16 cellular contexts compared by ENCODE assay signal in the genomic region with DNA sequence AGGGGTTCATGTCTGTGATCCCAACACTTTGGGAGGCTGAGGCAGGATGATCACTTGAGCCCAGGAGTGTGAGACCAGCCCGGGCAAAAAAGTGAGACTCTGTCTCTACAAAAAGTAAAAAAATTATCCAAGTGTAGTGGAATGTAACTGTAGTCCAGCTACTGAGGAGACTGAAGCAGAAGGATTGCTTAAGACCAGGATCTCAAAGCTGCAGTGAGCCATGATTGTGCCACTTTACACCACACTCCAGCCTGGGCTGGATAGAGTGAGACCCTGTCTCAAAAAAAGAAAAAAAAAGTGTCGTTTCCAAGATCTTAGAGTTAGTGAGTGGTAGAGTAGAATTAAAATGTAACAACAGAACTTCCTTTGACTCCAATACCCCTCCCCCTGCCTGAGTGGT.
DNase-seq lines count a peak whose midpoint lies in the region; ATAC-seq, FAIRE-seq and TF ChIP-seq lines count a peak whose summit lies in the region.
"Had no signal": no experiment of that assay in that cellular context is flagged by ENCODE, and none has a peak within 500 bp of the region (broad histone marks: within the 10 kb centered on the region; RNA-seq: fewer than 3 reads in every experiment).

No MANE protein-coding gene starts in this region.

- H3K27ac Mint-ChIP-seq in MCF 10A (ENCODE audit: low read depth, unreplicated experiment) = peak overlapping the region; percentile 29
- no peak overlapping the region for H3K27ac Mint-ChIP-seq in neural progenitor cell
- H3K27ac Mint-ChIP-seq: CD4-positive, CD25-positive, alpha-beta regulatory T cell had no signal

- no peaks in the 10 kb centered on the region for H3K27me3 Mint-ChIP-seq in MCF 10A (ENCODE audit: insufficient read depth, unreplicated experiment)
- H3K27me3 Mint-ChIP-seq in neural progenitor cell (ENCODE audit: insufficient read depth, low read depth) = peaks cover 3% of the 10 kb centered on the region
- H3K27me3 Mint-ChIP-seq: CD4-positive, CD25-positive, alpha-beta regulatory T cell; IgD-negative memory B cell had no signal

- no peak overlapping the region for H2AFZ ChIP-seq in mammary epithelial cell (ENCODE audit: low read depth, low read length)
- no peak overlapping the region for H2AFZ ChIP-seq in HepG2 (ENCODE audit: low read length)
- peak overlapping the region; percentile 17 for H2AFZ ChIP-seq in neural progenitor cell (replicated peaks)

- intact Hi-C loops in MCF 10A (cut with micrococcal nuclease) = no loop called here
- intact Hi-C loops in mammary epithelial cell (cut with micrococcal nuclease) = no loop called here
- intact Hi-C loops in HepG2 (cut with micrococcal nuclease; ENCODE audit: unreplicated experiment) = no loop called here
- intact Hi-C loops in thyroid gland (cut with DNase I) = no loop called here

- FAIRE-seq in HepG2 (lab: Jason Lieb, UNC) = no peak
- FAIRE-seq: GM12878, GM18507, H54 had no signal

- TF ChIP-seq POLR2A in HepG2 (IDR thresholded peaks at IDR 0.05; ENCODE audit: insufficient read depth in 1 of 2, low read depth in 2 of 2, low read length in 2 of 2) = no peak
- no peak for TF ChIP-seq POLR2A in thyroid gland (IDR thresholded peaks at IDR 0.05)

- CTCF ChIA-PET in MCF 10A (lab: Yijun Ruan, JAX) = no interaction called here
- CTCF ChIA-PET in mammary epithelial cell (lab: Charles Lee; ENCODE audit: low non-redundant PET) = no interaction called here
- CTCF ChIA-PET in HepG2 (lab: Yijun Ruan, JAX; ENCODE audit: low intra/inter-chr PET ratio, low total read pairs) = no interaction called here

- H3K27me3 ChIP-seq in mammary epithelial cell (ENCODE audit: insufficient read depth, low read length) (no peaks in the 10 kb centered on the region), HepG2 (ENCODE audit: control insufficient read depth in 1 of 2, insufficient read depth in 2 of 2, low read length in 2 of 2) (no peaks in the 10 kb centered on the region), neural progenitor cell (no peaks in the 10 kb centered on the region), thyroid gland (no peaks in the 10 kb centered on the region)
- H3K27me3 ChIP-seq: BLaER1 treated with 17β-estradiol and CSF1 and Interleukin-3, amounts not matched to agents 10 nM and 100 nM had no signal

- no peak for DNase-seq in MCF 10A (ENCODE audit: unreplicated experiment)
- DNase-seq in mammary epithelial cell = no peak
- DNase-seq in HepG2 (ENCODE audit: low spot score) = no peak
- no peak for DNase-seq in neural progenitor cell (ENCODE audit: low spot score)
- DNase-seq in thyroid gland = peak; percentile 80
- no peak for DNase-seq in activated CD8-positive, alpha-beta memory T cell treated with anti-CD3 and anti-CD28 coated beads for 24 hours
- no peak for DNase-seq in GOT3 (lab: John Stamatoyannopoulos, UW)
- DNase-seq: ACHN; CD4-positive, CD25-positive, alpha-beta regulatory T cell; DMS79 had no signal

- TF ChIP-seq EP300 in HepG2 (IDR thresholded peaks at IDR 0.05; ENCODE audit: low read depth in 2 of 2, low read length in 2 of 2) (no peak), HepG2 (CRISPR knock-in tag; IDR thresholded peaks at IDR 0.05; ENCODE audit: borderline replicate concordance) (no peak)

- H3K4me1 ChIP-seq in mammary epithelial cell (ENCODE audit: insufficient read depth, low read length) = peaks cover 15% of the 10 kb centered on the region
- H3K4me1 ChIP-seq in HepG2 (ENCODE audit: insufficient read depth, low read length) = peaks cover 13% of the 10 kb centered on the region
- peaks cover 5% of the 10 kb centered on the region for H3K4me1 ChIP-seq in neural progenitor cell
- H3K4me1 ChIP-seq in thyroid gland = peaks cover 15 to 16% of the 10 kb centered on the region in 2 donors
- H3K4me1 ChIP-seq: BLaER1 treated with 17β-estradiol and CSF1 and Interleukin-3, amounts not matched to agents 10 nM and 100 nM had no signal

- in situ Hi-C loops in mammary epithelial cell (cut with MboI; ENCODE audit: low sequenced_read_pairs in 2 of 2) (no loop called here), HepG2 (cut with HindIII; ENCODE audit: extremely low pct_ligation_motif_present, low pct_unique_long_range_greater_than_20kb) (no loop called here)

- H3F3A ChIP-seq in neural progenitor cell (ENCODE audit: low read depth) = no peaks in the 10 kb centered on the region

- no peak overlapping the region for H3K4me2 ChIP-seq in mammary epithelial cell (ENCODE audit: insufficient read depth, low read depth, low read length)
- no peak overlapping the region for H3K4me2 ChIP-seq in HepG2 (ENCODE audit: low read depth, low read length)
- H3K4me2 ChIP-seq in neural progenitor cell = no peak overlapping the region
- H3K4me2 ChIP-seq: BLaER1 treated with 17β-estradiol and CSF1 and Interleukin-3, amounts not matched to agents 10 nM and 100 nM had no signal

- no peak for TF ChIP-seq CTCF in MCF 10A (IDR thresholded peaks at IDR 0.05; ENCODE audit: unreplicated experiment)
- TF ChIP-seq CTCF in mammary epithelial cell (conservative IDR thresholded peaks at IDR 0.05 in 1 of 2, IDR thresholded peaks at IDR 0.05 in 1 of 2; ENCODE audit: extremely low read depth in 1 of 2, insufficient read depth in 1 of 2, low read depth in 1 of 2, low read length in 2 of 2) = no peak
- TF ChIP-seq CTCF in HepG2 (CRISPR knock-in tag; IDR thresholded peaks at IDR 0.05) = no peak
- no peak for TF ChIP-seq CTCF in neural progenitor cell (IDR thresholded peaks at IDR 0.05)
- no peak for TF ChIP-seq CTCF in thyroid gland (IDR thresholded peaks at IDR 0.05)

- peaks cover 21% of the 10 kb centered on the region for H3K4me1 Mint-ChIP-seq in MCF 10A (ENCODE audit: insufficient read depth, unreplicated experiment)
- H3K4me1 Mint-ChIP-seq in neural progenitor cell = no peaks in the 10 kb centered on the region
- H3K4me1 Mint-ChIP-seq: CD4-positive, CD25-positive, alpha-beta regulatory T cell; IgD-negative memory B cell had no signal

- H3K4me3 ChIP-seq in mammary epithelial cell (replicated peaks in 1 of 3; ENCODE audit: insufficient read depth in 1 of 3, low read depth in 2 of 3, low read length in 3 of 3) = no peak overlapping the region
- no peak overlapping the region for H3K4me3 ChIP-seq in HepG2 (replicated peaks in 1 of 3; ENCODE audit: insufficient read depth in 1 of 3, low read depth in 2 of 3, low read length in 3 of 3)
- H3K4me3 ChIP-seq in neural progenitor cell = no peak overlapping the region
- no peak overlapping the region for H3K4me3 ChIP-seq in thyroid gland (replicated peaks in 1 of 3)
- H3K4me3 ChIP-seq: BLaER1 treated with 17β-estradiol and CSF1 and Interleukin-3, amounts not matched to agents 10 nM and 100 nM; GM12878 had no signal

- H3K27ac ChIP-seq in mammary epithelial cell (ENCODE audit: insufficient read depth, low read depth, low read length) = no peak overlapping the region
- H3K27ac ChIP-seq in HepG2 (ENCODE audit: extremely low read length, insufficient read depth, low read length) = no peak overlapping the region
- H3K27ac ChIP-seq in neural progenitor cell = no peak overlapping the region
- H3K27ac ChIP-seq in thyroid gland = peak overlapping the region; percentile 50 to 64 (median 59)
- H3K27ac ChIP-seq: BLaER1 treated with 17β-estradiol and CSF1 and Interleukin-3, amounts not matched to agents 10 nM and 100 nM had no signal

- TF ChIP-seq RAD21 in HepG2 (CRISPR knock-in tag; IDR thresholded peaks at IDR 0.05) = no peak

- no TSS peak for BruUV-seq in MCF 10A (replicated peaks; lab: Mats Ljungman, UMichigan)
- BruUV-seq in mammary epithelial cell (replicated peaks; lab: Mats Ljungman, UMichigan) = no TSS peak
- no TSS peak for BruUV-seq in HepG2 (replicated peaks; lab: Mats Ljungman, UMichigan)

- H3K36me3 ChIP-seq in mammary epithelial cell (ENCODE audit: insufficient read depth, low read length) (no peaks in the 10 kb centered on the region), HepG2 (replicated peaks in 1 of 2; ENCODE audit: control insufficient read depth in 1 of 2, insufficient read depth in 2 of 2, low read length in 2 of 2) (no peaks in the 10 kb centered on the region), neural progenitor cell (no peaks in the 10 kb centered on the region), thyroid gland (no peaks in the 10 kb centered on the region)
- H3K36me3 ChIP-seq: BLaER1 treated with 17β-estradiol and CSF1 and Interleukin-3, amounts not matched to agents 10 nM and 100 nM had no signal

- POLR2A ChIA-PET in MCF 10A (lab: Yijun Ruan, JAX) (no interaction called here), HepG2 (lab: Yijun Ruan, JAX) (no interaction called here)

- H3K4me3 Mint-ChIP-seq in MCF 10A (ENCODE audit: unreplicated experiment) (no peak overlapping the region), neural progenitor cell (no peak overlapping the region)
- H3K4me3 Mint-ChIP-seq: CD4-positive, CD25-positive, alpha-beta regulatory T cell; IgD-negative memory B cell had no signal

- WGBS in mammary epithelial cell (ENCODE audit: low coverage, missing lambda C conversion rate) = 92% methylated on average over 2 of the region's 2 CpGs
- 3% methylated on average over 2 of the region's 2 CpGs for WGBS in HepG2 (ENCODE audit: low lambda C conversion rate)
- WGBS in thyroid gland, 2 donors = 17 to 22% methylated on average over 2 of the region's 2 CpGs

- H4K20me1 ChIP-seq in mammary epithelial cell (ENCODE audit: insufficient read depth, low read length) = no peaks in the 10 kb centered on the region
- no peaks in the 10 kb centered on the region for H4K20me1 ChIP-seq in HepG2 (ENCODE audit: insufficient read depth, low read length)
- no peaks in the 10 kb centered on the region for H4K20me1 ChIP-seq in neural progenitor cell (ENCODE audit: low read depth)
- H4K20me1 ChIP-seq: BLaER1 treated with 17β-estradiol and CSF1 and Interleukin-3, amounts not matched to agents 10 nM and 100 nM had no signal

- H3K79me2 ChIP-seq in mammary epithelial cell (ENCODE audit: insufficient read depth, low read length) (no peaks in the 10 kb centered on the region), HepG2 (ENCODE audit: insufficient read depth, low read length) (no peaks in the 10 kb centered on the region), neural progenitor cell (ENCODE audit: low read depth) (no peaks in the 10 kb centered on the region)

- no peaks in the 10 kb centered on the region for H3K36me3 Mint-ChIP-seq in MCF 10A (ENCODE audit: insufficient read depth, unreplicated experiment)
- no peaks in the 10 kb centered on the region for H3K36me3 Mint-ChIP-seq in neural progenitor cell
- H3K36me3 Mint-ChIP-seq: CD4-positive, CD25-positive, alpha-beta regulatory T cell; IgD-negative memory B cell had no signal

- ATAC-seq in HepG2 = peak; percentile 52; the same call in 2 of the 3 replicates
- no peak for ATAC-seq in HG02870 (IDR thresholded peaks at IDR 0.05; ENCODE audit: unreplicated experiment)
- ATAC-seq: GM12878 had no signal

- dilution Hi-C loops in mammary epithelial cell (cut with HindIII; ENCODE audit: low sequenced_read_pairs) = no loop called here

- H3K9me3 Mint-ChIP-seq in MCF 10A (ENCODE audit: unreplicated experiment) = no peaks in the 10 kb centered on the region
- no peaks in the 10 kb centered on the region for H3K9me3 Mint-ChIP-seq in neural progenitor cell

- H3K9ac ChIP-seq in mammary epithelial cell (ENCODE audit: insufficient read depth, low read length) (no peak overlapping the region), HepG2 (ENCODE audit: insufficient read depth, low read depth, low read length) (no peak overlapping the region), neural progenitor cell (no peak overlapping the region)
- H3K9ac ChIP-seq: BLaER1 treated with 17β-estradiol and CSF1 and Interleukin-3, amounts not matched to agents 10 nM and 100 nM had no signal

- H3K9me3 ChIP-seq in mammary epithelial cell (replicated peaks; ENCODE audit: insufficient read depth, low read length) (no peaks in the 10 kb centered on the region), HepG2 (ENCODE audit: low read length) (no peaks in the 10 kb centered on the region), neural progenitor cell (ENCODE audit: low read depth) (no peaks in the 10 kb centered on the region), thyroid gland (no peaks in the 10 kb centered on the region)
- H3K9me3 ChIP-seq: BLaER1 treated with 17β-estradiol and CSF1 and Interleukin-3, amounts not matched to agents 10 nM and 100 nM had no signal

Comparison
In these comparisons a context has a peak if more than half of its experiments do, and no peak if none do; other contexts are left out.
1. DNase-seq: peak in thyroid gland (2 of 2); none in MCF 10A (single experiment), mammary epithelial cell (single experiment), HepG2 (single experiment), neural progenitor cell (single experiment), activated CD8-positive, alpha-beta memory T cell treated with anti-CD3 and anti-CD28 coated beads for 24 hours (single experiment) and GOT3 (single experiment).
2. H3K27ac ChIP-seq: peak in thyroid gland (3 of 3); none in mammary epithelial cell (single experiment), HepG2 (single experiment) and neural progenitor cell (single experiment).